In the genomic region with DNA sequence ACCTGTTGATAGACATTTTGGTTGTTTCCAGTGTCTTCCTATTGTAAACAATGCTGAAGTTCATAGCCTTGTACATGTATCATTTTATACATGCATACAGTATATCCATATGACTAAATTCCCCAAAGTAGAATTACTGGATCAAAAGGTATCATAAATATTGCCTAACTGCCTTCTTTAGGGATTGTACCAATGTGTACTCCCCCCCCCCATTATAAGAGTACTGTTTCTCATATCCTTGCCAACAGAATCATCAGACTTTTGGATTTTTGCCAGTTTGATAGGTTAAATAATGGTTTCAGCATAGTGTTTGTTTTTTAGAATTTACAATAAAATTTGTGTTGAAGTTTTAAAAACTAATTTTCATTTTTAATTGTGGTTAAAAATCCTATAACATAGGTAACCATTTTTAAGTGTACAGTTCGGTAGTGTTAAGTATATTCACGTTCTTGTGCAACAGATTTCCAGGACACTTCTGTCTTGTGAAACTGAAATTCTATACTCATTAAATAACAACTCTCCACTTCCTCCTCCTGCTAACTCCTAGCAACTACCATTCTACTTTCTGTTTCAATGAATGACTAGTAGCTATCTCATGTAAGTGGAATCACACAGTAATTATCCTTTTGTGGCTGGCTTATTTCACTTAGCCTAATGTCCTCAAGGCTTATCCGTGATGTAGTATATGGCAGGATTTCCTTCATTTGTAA, we compare ENCODE assay signal across 10 cellular contexts. TPM values are rescaled to one million over a fixed set of nuclear protein-coding genes. Genes with fewer than 3 reads are reported as not detected.
A peak's percentile ranks its signal among the peaks of the same experiment; 100 is the strongest.
DNase-seq lines count a peak whose midpoint lies in the region; ATAC-seq and TF ChIP-seq lines count a peak whose summit lies in the region.
"Had no signal": no experiment of that assay in that cellular context is flagged by ENCODE, and none has a peak within 500 bp of the region (broad histone marks: within the 10 kb centered on the region; RNA-seq: fewer than 3 reads in every experiment).

No MANE protein-coding gene starts in this region.

- no peaks in the 10 kb centered on the region for H3F3A ChIP-seq in neural progenitor cell (ENCODE audit: low read depth)

- intact Hi-C loops in gastrocnemius medialis (cut with DNase I; ENCODE audit: low total_unique reads): no loop called here

- H3K9me3 ChIP-seq in duodenal mucosa (ENCODE audit: control insufficient read depth in 1 of 2, low read length in 2 of 2): no peaks in the 10 kb centered on the region
- H3K9me3 ChIP-seq in gastrocnemius medialis: no peaks in the 10 kb centered on the region
- no peaks in the 10 kb centered on the region for H3K9me3 ChIP-seq in neural progenitor cell (ENCODE audit: low read depth)

- ATAC-seq in GM19324 (IDR thresholded peaks at IDR 0.05; ENCODE audit: low FRiP score, unreplicated experiment): peak; percentile 93
- peak; percentile 100 for ATAC-seq in HG03175 (IDR thresholded peaks at IDR 0.05; ENCODE audit: unreplicated experiment)
- ATAC-seq in gastrocnemius medialis: peak; percentile 45 to 80

- H3K27me3 ChIP-seq in duodenal mucosa (ENCODE audit: control insufficient read depth in 1 of 2, insufficient read depth in 2 of 2, low read length in 2 of 2) (no peaks in the 10 kb centered on the region), gastrocnemius medialis (no peaks in the 10 kb centered on the region), neural progenitor cell (no peaks in the 10 kb centered on the region)

- no peak for TF ChIP-seq CTCF in gastrocnemius medialis (IDR thresholded peaks at IDR 0.05 in 4 of 5, conservative IDR thresholded peaks at IDR 0.05 in 1 of 5)
- no peak for TF ChIP-seq CTCF in neural progenitor cell (IDR thresholded peaks at IDR 0.05)

- no peaks in the 10 kb centered on the region for H3K9me3 Mint-ChIP-seq in neural progenitor cell

- peak; percentile 69 for DNase-seq in Caki2 (ENCODE audit: low read depth)
- peak; percentile 61 for DNase-seq in NCI-H345 treated with DMSO at 0.1 percent for 48 hours (lab: John Stamatoyannopoulos, UW; ENCODE audit: unreplicated experiment)
- no peak for DNase-seq in gastrocnemius medialis
- DNase-seq in stimulated activated naive CD4-positive, alpha-beta T cell treated with Interleukin-2 at 50 U/mL for 16 hours (lab: John Stamatoyannopoulos, UW): no peak
- no peak for DNase-seq in neural progenitor cell (ENCODE audit: low spot score)
- DNase-seq: left cardiac atrium had no signal

- peak overlapping the region; percentile 38 to 53 for H3K9ac ChIP-seq in duodenal mucosa (ENCODE audit: low read depth in 1 of 2, low read length in 2 of 2)
- H3K9ac ChIP-seq in neural progenitor cell: no peak overlapping the region

- no peak overlapping the region for H2AFZ ChIP-seq in neural progenitor cell (replicated peaks)

- H3K79me2 ChIP-seq in neural progenitor cell (ENCODE audit: low read depth): no peaks in the 10 kb centered on the region

- no peak overlapping the region for H3K4me2 ChIP-seq in neural progenitor cell

- peak overlapping the region; percentile 58 to 65 for H3K4me3 ChIP-seq in duodenal mucosa (ENCODE audit: low read depth in 1 of 2, low read length in 2 of 2)
- H3K4me3 ChIP-seq in gastrocnemius medialis: no peak overlapping the region
- no peak overlapping the region for H3K4me3 ChIP-seq in neural progenitor cell

- H3K36me3 ChIP-seq in duodenal mucosa (ENCODE audit: control insufficient read depth in 1 of 2, insufficient read depth in 2 of 2, low read length in 2 of 2) (no peaks in the 10 kb centered on the region), gastrocnemius medialis (no peaks in the 10 kb centered on the region), neural progenitor cell (no peaks in the 10 kb centered on the region)

- H3K27me3 Mint-ChIP-seq in neural progenitor cell (ENCODE audit: insufficient read depth, low read depth): no peaks in the 10 kb centered on the region

- peaks cover 23 to 24% of the 10 kb centered on the region in 2 donors for H3K4me1 ChIP-seq in duodenal mucosa (ENCODE audit: control insufficient read depth in 1 of 2, insufficient read depth in 2 of 2, low read length in 2 of 2)
- no peaks in the 10 kb centered on the region for H3K4me1 ChIP-seq in gastrocnemius medialis
- no peaks in the 10 kb centered on the region for H3K4me1 ChIP-seq in neural progenitor cell

- in situ Hi-C loops in Caki2 (cut with HindIII; ENCODE audit: low pct_unique_long_range_greater_than_20kb, low sequenced_read_pairs) (no loop called here), gastrocnemius medialis (cut with MboI; ENCODE audit: low sequenced_read_pairs in 4 of 4) (no loop called here)

- no peaks in the 10 kb centered on the region for H3K4me1 Mint-ChIP-seq in neural progenitor cell

- H4K20me1 ChIP-seq in neural progenitor cell (ENCODE audit: low read depth): no peaks in the 10 kb centered on the region

- H3K27ac ChIP-seq in duodenal mucosa (ENCODE audit: low read depth, low read length) (peak overlapping the region; percentile 58), gastrocnemius medialis (no peak overlapping the region), neural progenitor cell (no peak overlapping the region)

- no peak for TF ChIP-seq POLR2A in gastrocnemius medialis (IDR thresholded peaks at IDR 0.05)

- H3K36me3 Mint-ChIP-seq in neural progenitor cell: no peaks in the 10 kb centered on the region

- no peak overlapping the region for H3K4me3 Mint-ChIP-seq in neural progenitor cell

- H3K27ac Mint-ChIP-seq in neural progenitor cell: no peak overlapping the region
- H3K27ac Mint-ChIP-seq: IgD-negative memory B cell had no signal

RNA-seq across cellular contexts. Expression of a gene that starts 30.8 kb away (rescaled TPM):
- 16.9 and 20.6 TPM in 2 replicates for total RNA-seq in Caki2 (2014; rRNA removed; shearing (Covaris generic); ENCODE audit: low replicate concordance)
- 1 to 10 TPM; 1.6 to 6.5 (median 4.6) TPM for total RNA-seq in gastrocnemius medialis
- total RNA-seq in neural progenitor cell (ENCODE audit: low replicate concordance): 23.3 and 34.6 TPM in 2 replicates

Comparison
In these comparisons a context has a peak if more than half of its experiments do, and no peak if none do; other contexts are left out.
1. DNase-seq: peak in Caki2 (single experiment) and NCI-H345 treated with DMSO at 0.1 percent for 48 hours (single experiment); none in gastrocnemius medialis (0 of 2), stimulated activated naive CD4-positive, alpha-beta T cell treated with Interleukin-2 at 50 U/mL for 16 hours (single experiment) and neural progenitor cell (single experiment).
2. H3K4me3 ChIP-seq: peak in duodenal mucosa (2 of 2); none in gastrocnemius medialis (0 of 4) and neural progenitor cell (single experiment).
3. Peak in every context shown above with its lines, with median percentiles within 50 percentile points of each other: ATAC-seq.